22 cellular contexts compared by ENCODE assay signal in genomic region chr3:35263477-35263876, GRCh38.
"Had no signal": no experiment of that assay in that cellular context is flagged by ENCODE, and none has a peak within 500 bp of the region (broad histone marks: within the 10 kb centered on the region; RNA-seq: fewer than 3 reads in every experiment).

No MANE protein-coding gene starts in this region.

- H3K27me3 ChIP-seq: SJCRH30 had no signal

- H3K9me3 ChIP-seq: SJCRH30 had no signal

- H3K4me3 ChIP-seq: SJCRH30 had no signal

- H3K36me3 ChIP-seq: SJCRH30 had no signal

- H3K4me1 ChIP-seq: SJCRH30 had no signal

- ATAC-seq: HepG2, SK-N-SH treated with all-trans-retinoic acid at 6 μM for 48 hours had no signal

- H3K27ac ChIP-seq: SJCRH30 had no signal

- DNase-seq: IMR-90, Karpas-422, KG1, MM.1S, NCI-H1092 treated with DMSO at 0.1 percent for 48 hours, NCI-H1436, NCI-H187, NCI-H2029, NCI-H2081 treated with DMSO at 0.1 percent for 48 hours, NCI-H2171, NCI-H226, NCI-H446, NCI-H510A, NCI-H524 treated with DMSO at 0.1 percent for 48 hours, NCI-H69, NCI-H774, OCI-M1, RPMI8226, SHP77 treated with DMSO at 0.1 percent for 48 hours, SJCRH30 had no signal
